ENCODE assay signal across 3 cellular contexts in the genomic region with DNA sequence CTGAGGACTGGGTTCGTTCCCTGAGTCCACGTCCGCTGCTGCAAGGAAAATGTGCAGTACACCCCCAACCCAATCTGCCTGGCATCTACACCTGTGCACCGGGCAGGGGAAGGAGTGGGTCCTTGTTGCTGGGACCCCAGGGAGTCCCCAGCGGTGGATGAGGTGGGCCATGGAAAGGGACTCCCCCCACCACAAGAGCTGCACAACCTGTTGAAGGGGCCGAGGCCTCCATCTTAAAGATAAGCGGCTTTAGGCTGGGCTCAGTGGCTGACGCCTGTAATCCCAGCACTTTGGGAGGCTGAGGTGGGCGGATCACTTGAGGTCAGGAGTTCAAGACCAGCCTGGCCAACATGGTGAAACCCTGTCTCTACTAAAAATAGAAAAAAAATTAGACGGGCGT. TPM values are rescaled to one million over a fixed set of nuclear protein-coding genes. Genes with fewer than 3 reads are reported as not detected.
"Had no signal": no experiment of that assay in that cellular context is flagged by ENCODE, and none has a peak within 500 bp of the region (broad histone marks: within the 10 kb centered on the region; RNA-seq: fewer than 3 reads in every experiment).

No MANE protein-coding gene starts in this region.

RNA-seq across cellular contexts. Expression of a gene that starts 7.8 kb away (rescaled TPM):
- total RNA-seq: myocyte, natural killer cell had no signal
- polyA plus RNA-seq: fibroblast of lung had no signal
